Comparison of ENCODE assay signal across 8 cellular contexts in genomic region chr4:102500371-102501175, GRCh38. TPM values are rescaled to one million over a fixed set of nuclear protein-coding genes. Genes with fewer than 3 reads are reported as not detected.
A peak's percentile ranks its signal among the peaks of the same experiment; 100 is the strongest.
DNase-seq lines count a peak whose midpoint lies in the region; ATAC-seq, FAIRE-seq and TF ChIP-seq lines count a peak whose summit lies in the region.

No MANE protein-coding gene starts in this region.

- WGBS in adrenal gland, 4 donors = 5 to 21% (median 11%) methylated on average over 9 to 39 of the region's 39 CpGs

- no peaks in the 10 kb centered on the region for H3K9me3 ChIP-seq in adrenal gland (replicated peaks in 1 of 3)
- H3K9me3 ChIP-seq in parathyroid adenoma (ENCODE audit: control insufficient read depth, low read length) = no peaks in the 10 kb centered on the region

- peak; percentile 68 for DNase-seq in Caki2 (ENCODE audit: low read depth)
- peak; percentile 23 for DNase-seq in RCC 7860 (ENCODE audit: low spot score)
- DNase-seq in adrenal gland = peak; percentile 52 to 78 (median 60)
- DNase-seq in cardiac septum (ENCODE audit: low spot score) = peak; percentile 78
- DNase-seq in mesenteric fat pad (ENCODE audit: low spot score) = no peak

- H3K9ac ChIP-seq in parathyroid adenoma = no peak overlapping the region

- TF ChIP-seq POLR2A in adrenal gland (IDR thresholded peaks at IDR 0.05) = no peak

- H3K27ac ChIP-seq in adrenal gland = peak overlapping the region; percentile 73 to 99 (median 97)
- peak overlapping the region; percentile 81 for H3K27ac ChIP-seq in parathyroid adenoma

- in situ Hi-C loops in Caki2 (cut with HindIII; ENCODE audit: low pct_unique_long_range_greater_than_20kb, low sequenced_read_pairs) = no loop called here

- H3K4me1 ChIP-seq in adrenal gland (replicated peaks in 1 of 2) = peaks cover 22 to 41% of the 10 kb centered on the region in 2 donors
- H3K4me1 ChIP-seq in parathyroid adenoma = peaks cover 2% of the 10 kb centered on the region

- H3K27me3 ChIP-seq in adrenal gland = no peaks in the 10 kb centered on the region
- H3K27me3 ChIP-seq in parathyroid adenoma (ENCODE audit: control insufficient read depth, insufficient read depth, low read length) = no peaks in the 10 kb centered on the region

- peak overlapping the region; percentile 93 for H2AFZ ChIP-seq in parathyroid adenoma

- FAIRE-seq in RCC 7860 (lab: Jason Lieb, UNC) = no peak

- intact Hi-C loops in adrenal gland (cut with DNase I) = loop anchor here (10.0 kb wide), 2 partner anchors 94 to 114 kb away; no protein-coding TSS in a partner anchor
- intact Hi-C loops in cardiac septum (cut with DNase I) = loop anchor here (2.0 to 5.0 kb wide), 5 partner anchors 42 to 367 kb away; partner anchors contain the start of genes CISD2 and UBE2D3

- H3K36me3 ChIP-seq in adrenal gland (replicated peaks in 1 of 2) (no peaks in the 10 kb centered on the region), parathyroid adenoma (ENCODE audit: control insufficient read depth, insufficient read depth, low read length) (no peaks in the 10 kb centered on the region)

- H3K4me3 ChIP-seq in adrenal gland = peak overlapping the region; percentile 27 to 83 (median 74)
- H3K4me3 ChIP-seq in parathyroid adenoma (ENCODE audit: low read depth, low read length) = peak overlapping the region; percentile 63

- peak in 1 of 6 experiments; percentile 41 for TF ChIP-seq CTCF in adrenal gland (IDR thresholded peaks at IDR 0.05)
- no peak for TF ChIP-seq CTCF in parathyroid adenoma (IDR thresholded peaks at IDR 0.05)

- peak; percentile 32 for ATAC-seq in GM19463 (IDR thresholded peaks at IDR 0.05; ENCODE audit: unreplicated experiment)
- ATAC-seq in HG03469 (IDR thresholded peaks at IDR 0.05; ENCODE audit: unreplicated experiment) = peak; percentile 16

- peak overlapping the region; percentile 77 for H3K4me2 ChIP-seq in parathyroid adenoma (ENCODE audit: low read length)

- H3K79me2 ChIP-seq in parathyroid adenoma = peaks cover 9% of the 10 kb centered on the region

RNA-seq across cellular contexts. Expression of gene NFKB1, which starts 0.6 kb away (rescaled TPM):
- total RNA-seq in Caki2 (2014; rRNA removed; shearing (Covaris generic); ENCODE audit: low replicate concordance) = 21.0 and 29.6 TPM in 2 replicates
- total RNA-seq in adrenal gland (10 to 100 TPM; 22.2 to 49.1 (median 36.2) TPM), cardiac septum (28.7 TPM), mesenteric fat pad (55.5 TPM)
- polyA plus RNA-seq in adrenal gland = 10 to 100 TPM in 2 of 3 donors, 1 to 10 TPM in 1; 8.2 to 30.0 (median 10.3) TPM
